Comparison of ENCODE assay signal across 15 cellular contexts in genomic region chr6:44085219-44085618, GRCh38. TPM values are rescaled to one million over a fixed set of nuclear protein-coding genes. Genes with fewer than 3 reads are reported as not detected.
A peak's percentile ranks its signal among the peaks of the same experiment; 100 is the strongest.
DNase-seq lines count a peak whose midpoint lies in the region; ATAC-seq and TF ChIP-seq lines count a peak whose summit lies in the region.
"Had no signal": no experiment of that assay in that cellular context is flagged by ENCODE, and none has a peak within 500 bp of the region (broad histone marks: within the 10 kb centered on the region; RNA-seq: fewer than 3 reads in every experiment).

No MANE protein-coding gene starts in this region.

- H3K4me1 Mint-ChIP-seq in T-helper 17 cell: peaks cover 2% of the 10 kb centered on the region
- H3K4me1 Mint-ChIP-seq in natural killer cell: no peaks in the 10 kb centered on the region
- H3K4me1 Mint-ChIP-seq: CD8-positive, alpha-beta memory T cell had no signal

- no peak overlapping the region for H2AK5ac ChIP-seq in trophoblast cell (ENCODE audit: low read length)

- DNase-seq in T-helper 17 cell (no peak), epithelial cell of prostate (ENCODE audit: low read depth, low spot score) (no peak), Karpas-422 (no peak), natural killer cell (no peak), T-helper 2 cell (no peak), trophoblast cell (no peak)
- DNase-seq: BE2C; Caco-2; CD8-positive, alpha-beta memory T cell; GF-D8; KBM-7 had no signal

- no peak overlapping the region for H3K4me3 ChIP-seq in BLaER1 treated with 17β-estradiol and CSF1 and Interleukin-3, amounts not matched to agents 10 nM and 100 nM
- H3K4me3 ChIP-seq in Karpas-422 (ENCODE audit: low read length) (no peak overlapping the region), trophoblast cell (ENCODE audit: low read depth, low read length) (no peak overlapping the region)
- H3K4me3 ChIP-seq: A549 had no signal

- no peaks in the 10 kb centered on the region for H3K27me3 ChIP-seq in BLaER1 treated with 17β-estradiol and CSF1 and Interleukin-3, amounts not matched to agents 10 nM and 100 nM
- H3K27me3 ChIP-seq in Karpas-422 (ENCODE audit: low read length): no peaks in the 10 kb centered on the region
- H3K27me3 ChIP-seq in trophoblast cell (ENCODE audit: insufficient read depth, low read length): no peaks in the 10 kb centered on the region
- H3K27me3 ChIP-seq: BE2C had no signal

- intact Hi-C loops in natural killer cell (cut with micrococcal nuclease): no loop called here

- WGBS in trophoblast cell (ENCODE audit: extremely low coverage, insufficient coverage, insufficient read length): no CpG with 5 or more reads among the region's 2 CpGs

- no peak overlapping the region for H3K14ac ChIP-seq in trophoblast cell (ENCODE audit: low read length)

- H3K4me2 ChIP-seq in BLaER1 treated with 17β-estradiol and CSF1 and Interleukin-3, amounts not matched to agents 10 nM and 100 nM: peak overlapping the region in 8 of 11 experiments; percentile 63 to 97 (median 90); a peak in 16 of 22 replicates
- H3K4me2 ChIP-seq in Karpas-422 (ENCODE audit: low read depth, low read length, poor library complexity, severe bottlenecking) (no peak overlapping the region), trophoblast cell (ENCODE audit: low read length) (no peak overlapping the region)
- H3K4me2 ChIP-seq: A549 had no signal

- no peaks in the 10 kb centered on the region for H3K9me3 ChIP-seq in BLaER1 treated with 17β-estradiol and CSF1 and Interleukin-3, amounts not matched to agents 10 nM and 100 nM (replicated peaks in 1 of 11)
- H3K9me3 ChIP-seq in T-helper 17 cell (ENCODE audit: control insufficient read depth, low read length, poor library complexity, severe bottlenecking) (no peaks in the 10 kb centered on the region), Karpas-422 (ENCODE audit: low read length) (no peaks in the 10 kb centered on the region), trophoblast cell (ENCODE audit: insufficient read depth, low read depth, low read length) (no peaks in the 10 kb centered on the region)
- H3K9me3 ChIP-seq: A549, BE2C, Caco-2 had no signal

- H2BK12ac ChIP-seq in trophoblast cell (ENCODE audit: low read length): no peak overlapping the region

- no peak overlapping the region for H2BK5ac ChIP-seq in trophoblast cell (ENCODE audit: low read depth, low read length, poor library complexity)

- H3K4ac ChIP-seq in trophoblast cell (ENCODE audit: low read depth, low read length): no peak overlapping the region

- H4K8ac ChIP-seq in trophoblast cell (ENCODE audit: low read depth, low read length): no peak overlapping the region

- peaks cover 50 to 86% (median 81%) of the 10 kb centered on the region in 10 experiments for H3K4me1 ChIP-seq in BLaER1 treated with 17β-estradiol and CSF1 and Interleukin-3, amounts not matched to agents 10 nM and 100 nM
- H3K4me1 ChIP-seq in Karpas-422 (ENCODE audit: low read length) (peaks cover 24% of the 10 kb centered on the region; the same call in 1 of the 2 replicates), trophoblast cell (ENCODE audit: control insufficient read depth in 1 of 2, insufficient read depth in 2 of 2, low read length in 2 of 2) (peaks cover 0 to 4% of the 10 kb centered on the region in 2 experiments)
- H3K4me1 ChIP-seq: A549, Caco-2 had no signal

- H4K12ac ChIP-seq in trophoblast cell (ENCODE audit: low read depth, low read length): no peak overlapping the region

- H2BK120ac ChIP-seq in trophoblast cell (ENCODE audit: insufficient read depth, low read length, poor library complexity): no peak overlapping the region

- H2AFZ ChIP-seq in Karpas-422 (ENCODE audit: low read length) (no peak overlapping the region), trophoblast cell (ENCODE audit: insufficient read depth, low read length, poor library complexity) (no peak overlapping the region)

- H3K27ac ChIP-seq in 22Rv1 (peak overlapping the region; percentile 63), epithelial cell of prostate (peak overlapping the region; percentile 63), Karpas-422 (ENCODE audit: low read length) (no peak overlapping the region), trophoblast cell (ENCODE audit: low read depth, low read length) (no peak overlapping the region)
- peak overlapping the region in 6 of 11 experiments; percentile 54 to 74 (median 66); a peak in 7 of 22 replicates for H3K27ac ChIP-seq in BLaER1 treated with 17β-estradiol and CSF1 and Interleukin-3, amounts not matched to agents 10 nM and 100 nM
- H3K27ac ChIP-seq: HL-60 had no signal

- H3K79me2 ChIP-seq in Karpas-422 (ENCODE audit: low read length): no peaks in the 10 kb centered on the region
- no peaks in the 10 kb centered on the region for H3K79me2 ChIP-seq in trophoblast cell (ENCODE audit: control insufficient read depth, insufficient read depth, low read length, poor library complexity)

- ATAC-seq in T-helper 17 cell (no peak), natural killer cell (no peak)
- ATAC-seq: A549 had no signal

- H3K18ac ChIP-seq in trophoblast cell (ENCODE audit: low read length): no peak overlapping the region

- H3K23ac ChIP-seq in trophoblast cell (ENCODE audit: low read length): no peak overlapping the region

- peak overlapping the region in 3 of 11 experiments; percentile 2 to 62 (median 53); a peak in 2 of 22 replicates for H3K9ac ChIP-seq in BLaER1 treated with 17β-estradiol and CSF1 and Interleukin-3, amounts not matched to agents 10 nM and 100 nM
- H3K9ac ChIP-seq in Karpas-422 (ENCODE audit: low read length): no peak overlapping the region
- H3K9ac ChIP-seq in trophoblast cell (ENCODE audit: low read length): no peak overlapping the region

- no peaks in the 10 kb centered on the region for H3K9me3 Mint-ChIP-seq in natural killer cell
- H3K9me3 Mint-ChIP-seq: CD8-positive, alpha-beta memory T cell had no signal

- H3K27ac Mint-ChIP-seq in T-helper 17 cell: peak overlapping the region; percentile 41
- H3K27ac Mint-ChIP-seq in natural killer cell: no peak overlapping the region
- H3K27ac Mint-ChIP-seq: CD8-positive, alpha-beta memory T cell had no signal

- H3K4me3 Mint-ChIP-seq in T-helper 17 cell (no peak overlapping the region), natural killer cell (no peak overlapping the region)
- H3K4me3 Mint-ChIP-seq: CD8-positive, alpha-beta memory T cell had no signal

- H3K27me3 Mint-ChIP-seq in T-helper 17 cell (no peaks in the 10 kb centered on the region), natural killer cell (ENCODE audit: low read depth in 2 of 2) (no peaks in the 10 kb centered on the region)
- H3K27me3 Mint-ChIP-seq: CD8-positive, alpha-beta memory T cell had no signal

- no peaks in the 10 kb centered on the region for H3K79me1 ChIP-seq in trophoblast cell (ENCODE audit: low read length)

- H4K91ac ChIP-seq in trophoblast cell (ENCODE audit: low read depth, low read length): no peak overlapping the region

- H4K20me1 ChIP-seq in BLaER1 treated with 17β-estradiol and CSF1 and Interleukin-3, amounts not matched to agents 10 nM and 100 nM: peaks cover 0 to 23% (median 0%) of the 10 kb centered on the region in 11 experiments; a peak in 2 of 22 replicates
- peaks cover 2% of the 10 kb centered on the region; the same call in 1 of the 2 replicates for H4K20me1 ChIP-seq in Karpas-422 (ENCODE audit: insufficient read depth, low read depth, low read length)

- peaks cover 0 to 19% (median 10%) of the 10 kb centered on the region in 11 experiments; a peak in 10 of 22 replicates for H3K36me3 ChIP-seq in BLaER1 treated with 17β-estradiol and CSF1 and Interleukin-3, amounts not matched to agents 10 nM and 100 nM
- no peaks in the 10 kb centered on the region for H3K36me3 ChIP-seq in Karpas-422 (ENCODE audit: insufficient read depth, low read length)
- peaks cover 1 to 5% of the 10 kb centered on the region in 2 experiments for H3K36me3 ChIP-seq in trophoblast cell (ENCODE audit: control insufficient read depth in 1 of 2, insufficient read depth in 2 of 2, low read length in 2 of 2)
- H3K36me3 ChIP-seq: BE2C had no signal

- TF ChIP-seq CTCF in 22Rv1 (IDR thresholded peaks at IDR 0.05) (no peak), natural killer cell (IDR thresholded peaks at IDR 0.05) (no peak)

- no peaks in the 10 kb centered on the region for H3K9me2 ChIP-seq in Karpas-422 (replicated peaks; ENCODE audit: insufficient read depth, low read length)

- H3K36me3 Mint-ChIP-seq in T-helper 17 cell (ENCODE audit: low read depth) (no peaks in the 10 kb centered on the region), natural killer cell (no peaks in the 10 kb centered on the region)

RNA-seq across cellular contexts. Expression of gene MRPL14, which starts 42.0 kb away (rescaled TPM):
- total RNA-seq in T-helper 17 cell: 10 to 100 TPM; 13.2 to 13.7 TPM
- 80.1 and 82.9 TPM in 2 replicates for total RNA-seq in Karpas-422 (2014; rRNA removed; shearing (Covaris generic); ENCODE audit: low replicate concordance)
- 10 to 100 TPM; 14.9 to 16.2 (median 16.0) TPM for total RNA-seq in natural killer cell
- polyA plus RNA-seq in trophoblast cell (2013): 79.2 and 82.1 TPM in 2 replicates

RNA-seq across cellular contexts. Expression of gene TMEM63B, which starts 42.1 kb away (rescaled TPM):
- total RNA-seq in T-helper 17 cell (10 to 100 TPM; 25.6 to 27.1 TPM), natural killer cell (10 to 100 TPM; 24.7 to 30.8 (median 28.1) TPM)
- total RNA-seq in Karpas-422 (2014; rRNA removed; shearing (Covaris generic); ENCODE audit: low replicate concordance): 4.5 and 9.1 TPM in 2 replicates
- 36.4 and 36.9 TPM in 2 replicates for polyA plus RNA-seq in trophoblast cell (2013)

Comparison
In these comparisons a context has a peak if more than half of its experiments do, and no peak if none do; other contexts are left out.
1. H3K27ac ChIP-seq: peak in 22Rv1 (single experiment), BLaER1 treated with 17β-estradiol and CSF1 and Interleukin-3, amounts not matched to agents 10 nM and 100 nM (6 of 11) and epithelial cell of prostate (single experiment); none in Karpas-422 (single experiment) and trophoblast cell (single experiment).
2. H3K4me2 ChIP-seq: peak in BLaER1 treated with 17β-estradiol and CSF1 and Interleukin-3, amounts not matched to agents 10 nM and 100 nM (8 of 11); none in Karpas-422 (single experiment) and trophoblast cell (single experiment).